9 cellular contexts compared by ENCODE assay signal in the genomic region with DNA sequence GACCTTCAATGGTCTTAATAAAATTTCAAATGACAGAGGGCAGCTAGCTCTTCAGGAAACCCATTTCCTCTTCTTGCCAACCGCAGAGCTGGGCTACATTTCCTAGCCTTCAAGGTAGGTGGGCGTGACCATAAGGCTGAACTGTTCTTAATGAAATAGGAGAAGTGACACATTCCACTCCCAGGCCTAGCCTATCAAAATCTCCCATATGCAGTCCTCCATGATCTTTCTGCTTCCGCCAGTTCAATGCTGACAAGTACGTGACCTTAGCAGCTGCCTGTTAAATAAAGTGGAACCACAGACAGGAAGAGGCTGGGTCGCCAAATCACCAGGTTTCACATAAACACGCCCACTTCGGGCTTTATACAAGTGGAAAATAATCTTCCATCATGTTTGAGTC. TPM values are rescaled to one million over a fixed set of nuclear protein-coding genes. Genes with fewer than 3 reads are reported as not detected.
A peak's percentile ranks its signal among the peaks of the same experiment; 100 is the strongest.
DNase-seq lines count a peak whose midpoint lies in the region; ATAC-seq lines count a peak whose summit lies in the region.
"Had no signal": no experiment of that assay in that cellular context is flagged by ENCODE, and none has a peak within 500 bp of the region (broad histone marks: within the 10 kb centered on the region; RNA-seq: fewer than 3 reads in every experiment).

No MANE protein-coding gene starts in this region.

- H4K8ac ChIP-seq in mesenchymal stem cell (ENCODE audit: low read length): no peak overlapping the region

- no peak overlapping the region for H3K14ac ChIP-seq in mesenchymal stem cell (ENCODE audit: low read length in 2 of 2)

- H3K27ac Mint-ChIP-seq in T-helper 2 cell treated with Interferon-gamma antibody and Interleukin-4, amounts not matched to agents 5 μg/mL and 100 μg/mL, for 36 hours: peak overlapping the region; percentile 92

- no peak overlapping the region for H2AFZ ChIP-seq in mesenchymal stem cell (ENCODE audit: low read depth, low read length)

- peaks cover 35% of the 10 kb centered on the region for H3K36me3 Mint-ChIP-seq in T-helper 2 cell treated with Interferon-gamma antibody and Interleukin-4, amounts not matched to agents 5 μg/mL and 100 μg/mL, for 36 hours (ENCODE audit: low read depth)

- no peaks in the 10 kb centered on the region for H3K27me3 ChIP-seq in mesenchymal stem cell (ENCODE audit: control insufficient read depth in 1 of 2, insufficient read depth in 1 of 2, low read length in 2 of 2)

- WGBS in mesenchymal stem cell: 80% methylated on average over 7 of the region's 7 CpGs

- no peak overlapping the region for H2BK120ac ChIP-seq in mesenchymal stem cell (ENCODE audit: low read depth, low read length)

- H3K36me3 ChIP-seq in mesenchymal stem cell (ENCODE audit: control insufficient read depth in 1 of 2, insufficient read depth in 2 of 2, low read depth in 1 of 2, low read length in 2 of 2): peaks cover 2 to 13% of the 10 kb centered on the region in 2 experiments

- H3K4me1 Mint-ChIP-seq in T-helper 2 cell treated with Interferon-gamma antibody and Interleukin-4, amounts not matched to agents 5 μg/mL and 100 μg/mL, for 36 hours (ENCODE audit: low read depth): peaks cover 62% of the 10 kb centered on the region

- no peak overlapping the region for H2BK12ac ChIP-seq in mesenchymal stem cell (ENCODE audit: low read length in 2 of 2)

- H3K27ac ChIP-seq in mesenchymal stem cell (ENCODE audit: low read length, poor library complexity, severe bottlenecking): no peak overlapping the region

- no peaks in the 10 kb centered on the region for H3K9me3 ChIP-seq in mesenchymal stem cell (ENCODE audit: control insufficient read depth, low read length)

- H3K4me2 ChIP-seq in mesenchymal stem cell (ENCODE audit: low read length, poor library complexity, severe bottlenecking): no peak overlapping the region

- H4K91ac ChIP-seq in mesenchymal stem cell (ENCODE audit: low read length): no peak overlapping the region

- no peak overlapping the region for H2BK15ac ChIP-seq in mesenchymal stem cell (ENCODE audit: low read depth, poor library complexity, severe bottlenecking)

- DNase-seq in T-helper 2 cell treated with Interferon-gamma antibody and Interleukin-4, amounts not matched to agents 5 μg/mL and 100 μg/mL, for 36 hours (ENCODE audit: low spot score): peak; percentile 79
- DNase-seq in dermis blood vessel endothelial cell: peak; percentile 51
- DNase-seq in stimulated activated naive CD8-positive, alpha-beta T cell treated with anti-CD3 and anti-CD28 coated beads, Interleukin-15, Interleukin-2, amounts not matched to agents 100 U/mL and 50 U/mL, for 24 hours: peak; percentile 63
- DNase-seq in ureter (ENCODE audit: low spot score): no peak
- no peak for DNase-seq in mesenchymal stem cell
- no peak for DNase-seq in NCI-H748 treated with DMSO at 0.1 percent for 48 hours (lab: John Stamatoyannopoulos, UW)

- H3K27me3 Mint-ChIP-seq in T-helper 2 cell treated with Interferon-gamma antibody and Interleukin-4, amounts not matched to agents 5 μg/mL and 100 μg/mL, for 36 hours (ENCODE audit: low read depth): no peaks in the 10 kb centered on the region

- no peak overlapping the region for H2BK5ac ChIP-seq in mesenchymal stem cell (ENCODE audit: low read depth, low read length, poor library complexity, severe bottlenecking)

- peak overlapping the region; percentile 66 for H3K4me3 Mint-ChIP-seq in T-helper 2 cell treated with Interferon-gamma antibody and Interleukin-4, amounts not matched to agents 5 μg/mL and 100 μg/mL, for 36 hours

- H3K4me3 ChIP-seq in mesenchymal stem cell (ENCODE audit: insufficient read depth in 1 of 2, low read depth in 1 of 2, low read length in 2 of 2): no peak overlapping the region

- peaks cover 37% of the 10 kb centered on the region for H3K79me1 ChIP-seq in mesenchymal stem cell (replicated peaks; ENCODE audit: low read length, poor library complexity, severe bottlenecking)

- no peak overlapping the region for H3K18ac ChIP-seq in mesenchymal stem cell (ENCODE audit: low read depth in 1 of 2, low read length in 2 of 2)

- ATAC-seq in GM19043 (IDR thresholded peaks at IDR 0.05; ENCODE audit: low read depth, unreplicated experiment) (peak; percentile 96), HG03097 (IDR thresholded peaks at IDR 0.05; ENCODE audit: low FRiP score, unreplicated experiment) (peak; percentile 95)
- peak; percentile 96 for ATAC-seq in stimulated activated naive CD8-positive, alpha-beta T cell treated with anti-CD3 and anti-CD28 coated beads, Interleukin-15, Interleukin-2, amounts not matched to agents 100 U/mL and 50 U/mL, for 24 hours
- ATAC-seq: Panc1 had no signal

- H3K23ac ChIP-seq in mesenchymal stem cell (ENCODE audit: low read length in 2 of 2): no peak overlapping the region

- H3K4ac ChIP-seq in mesenchymal stem cell (ENCODE audit: low read depth in 1 of 2, low read length in 2 of 2): no peak overlapping the region

- H3K9ac ChIP-seq in mesenchymal stem cell (ENCODE audit: low read length): no peak overlapping the region

- peaks cover 3% of the 10 kb centered on the region for H3K4me1 ChIP-seq in mesenchymal stem cell (ENCODE audit: control insufficient read depth, insufficient read depth, low read depth, low read length)

- H2AK5ac ChIP-seq in mesenchymal stem cell (ENCODE audit: low read length, severe bottlenecking): no peak overlapping the region

- H3K9me3 Mint-ChIP-seq in T-helper 2 cell treated with Interferon-gamma antibody and Interleukin-4, amounts not matched to agents 5 μg/mL and 100 μg/mL, for 36 hours: peaks cover 24% of the 10 kb centered on the region

RNA-seq across cellular contexts. Expression of a gene that starts 13.2 kb away (rescaled TPM):
- 2.3 and 5.1 TPM in 2 replicates for total RNA-seq in dermis blood vessel endothelial cell
- 10.9 TPM for total RNA-seq in ureter
- polyA plus RNA-seq in mesenchymal stem cell (2013, experiment 1 of 2): 579 TPM
- 591 TPM for polyA plus RNA-seq in mesenchymal stem cell (2013, experiment 2 of 2)

Comparison
In these comparisons a context has a peak if more than half of its experiments do, and no peak if none do; other contexts are left out.
1. DNase-seq: peak in T-helper 2 cell treated with Interferon-gamma antibody and Interleukin-4, amounts not matched to agents 5 μg/mL and 100 μg/mL, for 36 hours (single experiment), dermis blood vessel endothelial cell (single experiment) and stimulated activated naive CD8-positive, alpha-beta T cell treated with anti-CD3 and anti-CD28 coated beads, Interleukin-15, Interleukin-2, amounts not matched to agents 100 U/mL and 50 U/mL, for 24 hours (single experiment); none in ureter (single experiment), mesenchymal stem cell (single experiment) and NCI-H748 treated with DMSO at 0.1 percent for 48 hours (single experiment).
2. Peak in every context shown above with its lines, with median percentiles within 50 percentile points of each other: ATAC-seq.